In the genomic region with DNA sequence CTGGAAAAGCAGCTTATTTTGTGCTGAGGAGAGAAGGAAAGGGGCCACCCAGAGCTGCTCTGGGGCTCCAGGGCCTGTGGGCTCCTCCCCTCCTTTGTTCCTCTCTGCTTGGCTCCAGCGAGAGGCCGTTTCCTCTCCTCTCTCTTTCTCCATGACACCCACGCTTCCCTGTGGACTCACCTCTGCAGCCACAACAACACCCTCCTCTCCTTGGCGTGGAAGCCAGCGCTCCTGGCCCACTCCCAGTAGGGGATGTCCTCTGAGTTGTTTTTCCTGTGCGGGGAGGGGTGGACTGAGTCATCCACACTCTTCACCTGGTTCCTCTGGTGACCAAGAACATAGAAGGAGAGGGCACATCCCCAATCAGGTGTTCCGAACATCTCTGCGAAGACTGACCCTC, we compare ENCODE assay signal across 13 cellular contexts. TPM values are rescaled to one million over a fixed set of nuclear protein-coding genes. Genes with fewer than 3 reads are reported as not detected.
A peak's percentile ranks its signal among the peaks of the same experiment; 100 is the strongest.
DNase-seq lines count a peak whose midpoint lies in the region; ATAC-seq, FAIRE-seq and TF ChIP-seq lines count a peak whose summit lies in the region.
"Had no signal": no experiment of that assay in that cellular context is flagged by ENCODE, and none has a peak within 500 bp of the region (broad histone marks: within the 10 kb centered on the region; RNA-seq: fewer than 3 reads in every experiment).

No MANE protein-coding gene starts in this region.

- intact Hi-C loops in pancreas (cut with DNase I), result no loop called here

- no peak for TF ChIP-seq EP300 in gastroesophageal sphincter (IDR thresholded peaks at IDR 0.05)

- peaks cover 36 to 42% of the 10 kb centered on the region in 2 experiments for H3K4me1 Mint-ChIP-seq in H9

- H3K4me3 ChIP-seq in SJSA1 (no peak overlapping the region), gastroesophageal sphincter (no peak overlapping the region), pancreas (no peak overlapping the region)
- H3K4me3 ChIP-seq: tibial nerve had no signal

- no peaks in the 10 kb centered on the region for H4K20me1 ChIP-seq in H9 (ENCODE audit: control insufficient read depth, insufficient read depth, insufficient read length)

- H3T11ph ChIP-seq in H9 (ENCODE audit: low read length), result no peak overlapping the region

- no peak overlapping the region for H3K4me3 Mint-ChIP-seq in H9

- no peak for TF ChIP-seq POLR2A in gastroesophageal sphincter (IDR thresholded peaks at IDR 0.05)

- no peak overlapping the region for H2BK20ac ChIP-seq in H9 (ENCODE audit: low read depth, low read length, poor library complexity, severe bottlenecking)

- H2BK12ac ChIP-seq in H9 (ENCODE audit: insufficient read length, low read depth, low read length), result no peak overlapping the region

- H3K4me1 ChIP-seq in H9 (ENCODE audit: insufficient read depth, low read length) (no peaks in the 10 kb centered on the region), SJSA1 (replicated peaks) (peaks cover 41% of the 10 kb centered on the region), gastroesophageal sphincter (peaks cover 0 to 27% (median 10%) of the 10 kb centered on the region in 3 donors), pancreas (peaks cover 0 to 12% (median 0%) of the 10 kb centered on the region in 3 donors)

- H3K18ac ChIP-seq in H9 (ENCODE audit: insufficient read length, low read depth, low read length), result no peak overlapping the region

- peaks cover 13% of the 10 kb centered on the region for H3K27me3 Mint-ChIP-seq in H9 (ENCODE audit: low read depth)

- H3K23ac ChIP-seq in H9 (ENCODE audit: insufficient read length, low read depth, low read length), result no peak overlapping the region

- DNase-seq in H9 (no peak), SJSA1 (ENCODE audit: low read depth in 1 of 2, low spot score in 2 of 2) (peak in 1 of 2 experiments; percentile 24), pancreas (peak in 3 of 6 donors; percentile 31 to 50 (median 37)), KBM-7 (no peak), D341Med (ENCODE audit: low spot score) (no peak), NCI-H128 (lab: John Stamatoyannopoulos, UW; ENCODE audit: unreplicated experiment) (no peak)
- DNase-seq: erythroblast, NCI-H1694 treated with DMSO at 0.1 percent for 48 hours had no signal

- no peak for TF ChIP-seq CTCF in H9 (conservative IDR thresholded peaks at IDR 0.05)
- no peak for TF ChIP-seq CTCF in gastroesophageal sphincter (IDR thresholded peaks at IDR 0.05)
- no peak for TF ChIP-seq CTCF in pancreas (IDR thresholded peaks at IDR 0.05)

- no CpG with 5 or more reads among the region's 8 CpGs for WGBS in H9 (ENCODE audit: extremely low coverage, insufficient read length, low lambda C conversion rate)
- WGBS in gastroesophageal sphincter (ENCODE audit: low coverage in 1 of 2), 2 donors, result 46 to 74% methylated on average over 3 to 7 of the region's 8 CpGs
- 62 to 68% methylated on average over 8 of the region's 8 CpGs for WGBS in pancreas, 2 donors

- no peak overlapping the region for H3K9ac ChIP-seq in H9 (ENCODE audit: extremely low read depth, insufficient read length, low read length)

- in situ Hi-C loops in KBM-7 (cut with MboI; ENCODE audit: low pct_unique_long_range_greater_than_20kb, low sequenced_read_pairs), result no loop called here

- no peaks in the 10 kb centered on the region for H3K36me3 Mint-ChIP-seq in H9 (ENCODE audit: insufficient read depth in 1 of 3, low read depth in 3 of 3)

- no peaks in the 10 kb centered on the region for H3K27me3 ChIP-seq in H9 (ENCODE audit: insufficient read depth, low read length)
- no peaks in the 10 kb centered on the region for H3K27me3 ChIP-seq in SJSA1 (replicated peaks)
- H3K27me3 ChIP-seq in gastroesophageal sphincter, result no peaks in the 10 kb centered on the region
- H3K27me3 ChIP-seq in pancreas, result no peaks in the 10 kb centered on the region
- H3K27me3 ChIP-seq: tibial nerve had no signal

- no peak overlapping the region for H4K91ac ChIP-seq in H9 (ENCODE audit: insufficient read length, low read depth, low read length)

- H2AFZ ChIP-seq in H9 (ENCODE audit: low read length), result no peak overlapping the region

- no peaks in the 10 kb centered on the region for H3K23me2 ChIP-seq in H9 (ENCODE audit: insufficient read length, low read depth, low read length, poor library complexity, severe bottlenecking)

- H3K79me2 ChIP-seq in H9 (ENCODE audit: insufficient read depth, low read length), result no peaks in the 10 kb centered on the region

- no peaks in the 10 kb centered on the region for H3K79me1 ChIP-seq in H9 (ENCODE audit: insufficient read depth, low read depth, low read length, poor library complexity, severe bottlenecking)

- no peak overlapping the region for H2BK120ac ChIP-seq in H9 (ENCODE audit: low read depth, low read length, poor library complexity, severe bottlenecking)

- H4K5ac ChIP-seq in H9 (ENCODE audit: insufficient read length, low read depth, low read length), result no peak overlapping the region

- no peaks in the 10 kb centered on the region for H3K36me3 ChIP-seq in SJSA1
- H3K36me3 ChIP-seq in gastroesophageal sphincter, result peaks cover 0 to 3% of the 10 kb centered on the region in 2 donors
- H3K36me3 ChIP-seq in pancreas, result no peaks in the 10 kb centered on the region
- H3K36me3 ChIP-seq: tibial nerve had no signal

- H2BK5ac ChIP-seq in H9 (ENCODE audit: insufficient read length, low read length), result no peak overlapping the region

- ATAC-seq in gastroesophageal sphincter, result peak; percentile 38
- peak in 3 of 4 donors; percentile 21 to 50 (median 50) for ATAC-seq in pancreas
- no peak for ATAC-seq in GM21576 (IDR thresholded peaks at IDR 0.05; ENCODE audit: unreplicated experiment)

- no peak overlapping the region for H3K4me2 ChIP-seq in H9 (ENCODE audit: insufficient read depth, insufficient read length, low read length)

- no peak overlapping the region for H3K27ac ChIP-seq in H9 (ENCODE audit: insufficient read length, low read depth, low read length)
- peak overlapping the region; percentile 16; the same call in 1 of the 2 replicates for H3K27ac ChIP-seq in SJSA1
- H3K27ac ChIP-seq in gastroesophageal sphincter, result no peak overlapping the region
- peak overlapping the region in 3 of 4 donors; percentile 16 to 67 (median 54) for H3K27ac ChIP-seq in pancreas
- H3K27ac ChIP-seq: VCaP had no signal

- no peak for FAIRE-seq in pancreas (lab: Jason Lieb, UNC)

- no peak overlapping the region for H3K56ac ChIP-seq in H9 (ENCODE audit: insufficient read length, low read depth, low read length)

- H3K4ac ChIP-seq in H9 (ENCODE audit: low read depth, low read length), result no peak overlapping the region

- H3K9me3 Mint-ChIP-seq in H9, result no peaks in the 10 kb centered on the region; a peak in 1 of 5 replicates

- H2BK15ac ChIP-seq in H9 (ENCODE audit: low read depth, low read length), result no peak overlapping the region

- peak overlapping the region in 1 of 3 experiments; percentile 32; a peak in 1 of 7 replicates for H3K27ac Mint-ChIP-seq in H9

- no peak overlapping the region for H4K8ac ChIP-seq in H9 (replicated peaks; ENCODE audit: insufficient read length, low read depth, low read length)

- H2AK5ac ChIP-seq in H9 (ENCODE audit: insufficient read length, low read length), result no peak overlapping the region

- H3K14ac ChIP-seq in H9 (ENCODE audit: insufficient read depth, low read length), result 0 out of 2 replicates have a peak overlapping the region, but pooled peaks have one; percentile 24

- no peaks in the 10 kb centered on the region for H3K9me3 ChIP-seq in H9 (ENCODE audit: control insufficient read depth, low read depth, low read length)
- no peaks in the 10 kb centered on the region for H3K9me3 ChIP-seq in SJSA1 (replicated peaks)
- no peaks in the 10 kb centered on the region for H3K9me3 ChIP-seq in gastroesophageal sphincter
- H3K9me3 ChIP-seq in pancreas, result no peaks in the 10 kb centered on the region
- H3K9me3 ChIP-seq: tibial nerve had no signal

RNA-seq across cellular contexts. Expression of a gene that starts 4.9 kb away (rescaled TPM):
- not detected in 2 replicates for total RNA-seq in H9 (2021)
- total RNA-seq in SJSA1 (2014; rRNA removed; shearing (Covaris generic)), result not detected in 2 replicates
- not detected for total RNA-seq in gastroesophageal sphincter
- under 1 TPM in 1 of 6 donors, not detected in 5; 0.06 TPM for total RNA-seq in pancreas
- under 1 TPM; 0.05 to 0.08 TPM for polyA plus RNA-seq in pancreas
- total RNA-seq: tibial nerve had no signal

RNA-seq across cellular contexts. Expression of a gene that starts 10.6 kb away (rescaled TPM):
- total RNA-seq in H9 (2021), result 0.48 TPM in 2 replicates
- total RNA-seq in SJSA1 (2014; rRNA removed; shearing (Covaris generic)), result 0.39 and 0.53 TPM in 2 replicates
- 1 to 10 TPM in 2 of 4 donors, under 1 TPM in 2; 0.12 to 7.8 (median 1.7) TPM for total RNA-seq in gastroesophageal sphincter
- total RNA-seq in pancreas, result 1 to 10 TPM in 1 of 6 donors, under 1 TPM in 5; 0.06 to 1.4 (median 0.30) TPM
- polyA plus RNA-seq in pancreas, result 1 to 10 TPM in 1 of 2 donors, under 1 TPM in 1; 0.70 to 1.9 TPM

RNA-seq across cellular contexts. Expression of a gene that starts 12.8 kb away (rescaled TPM):
- total RNA-seq in H9 (2021) (not detected in 2 replicates), gastroesophageal sphincter (not detected), pancreas (not detected)
- total RNA-seq in SJSA1 (2014; rRNA removed; shearing (Covaris generic)), result not detected in 2 replicates
- polyA plus RNA-seq in pancreas, result not detected
- total RNA-seq: tibial nerve had no signal
- polyA plus RNA-seq: adipose tissue had no signal

RNA-seq across cellular contexts. Expression of a gene that starts 13.7 kb away (rescaled TPM):
- total RNA-seq in H9 (2021) (0.31 and 0.33 TPM in 2 replicates), gastroesophageal sphincter (not detected), pancreas (not detected)
- total RNA-seq in SJSA1 (2014; rRNA removed; shearing (Covaris generic)), result not detected in 2 replicates
- not detected for polyA plus RNA-seq in pancreas
- total RNA-seq: tibial nerve had no signal

RNA-seq across cellular contexts. Expression of a gene that starts 32.4 kb away (rescaled TPM):
- total RNA-seq in H9 (2021) (42.7 and 45.5 TPM in 2 replicates), gastroesophageal sphincter (10 to 100 TPM in 2 of 4 donors, 1 to 10 TPM in 2; 8.2 to 15.6 (median 11.5) TPM), pancreas (10 to 100 TPM in 5 of 6 donors, 1 to 10 TPM in 1; 6.7 to 19.3 (median 11.3) TPM)
- total RNA-seq in SJSA1 (2014; rRNA removed; shearing (Covaris generic)), result 35.1 and 39.2 TPM in 2 replicates
- polyA plus RNA-seq in pancreas, result 10 to 100 TPM; 22.3 to 27.0 TPM

Comparison
In these comparisons a context has a peak if more than half of its experiments do, and no peak if none do; other contexts are left out.
1. H3K27ac ChIP-seq: peak in SJSA1 (single experiment) and pancreas (3 of 4); none in H9 (single experiment) and gastroesophageal sphincter (0 of 4).